In genomic region chr12:29662737-29663323, GRCh38 we compare ENCODE assay signal across 1 cellular context.
TF ChIP-seq lines count a peak whose summit lies in the region.

No MANE protein-coding gene starts in this region.

TF ChIP-seq in H1, 55 proteins besides CTCF, POLR2A, EP300 and RAD21 (continued from another document):
- TF ChIP-seq TBP (IDR thresholded peaks at IDR 0.05; ENCODE audit: low read depth, low read length): no peak
- no peak for TF ChIP-seq BCL11A (IDR thresholded peaks at IDR 0.05; ENCODE audit: low read depth in 2 of 2, low read length in 2 of 2)
- no peak for TF ChIP-seq FOSL1 (IDR thresholded peaks at IDR 0.05; ENCODE audit: insufficient read depth, low read depth, low read length)
- TF ChIP-seq KDM1A (IDR thresholded peaks at IDR 0.05; ENCODE audit: borderline replicate concordance, low read length): no peak
- TF ChIP-seq JUN (IDR thresholded peaks at IDR 0.05; ENCODE audit: low read depth, low read length): no peak
- no peak for TF ChIP-seq PHF8 (conservative IDR thresholded peaks at IDR 0.05; ENCODE audit: low read depth, low read length)
- no peak for TF ChIP-seq SP1 (IDR thresholded peaks at IDR 0.05; ENCODE audit: low read depth, low read length)
- no peak for TF ChIP-seq YY1 (IDR thresholded peaks at IDR 0.05; ENCODE audit: low read depth, low read length)
- TF ChIP-seq TEAD4 (IDR thresholded peaks at IDR 0.05; ENCODE audit: low read depth, low read length): no peak
- no peak for TF ChIP-seq MAFK (IDR thresholded peaks at IDR 0.05; ENCODE audit: low read depth, low read length)
- no peak for TF ChIP-seq BACH1 (IDR thresholded peaks at IDR 0.05; ENCODE audit: low read length)
- no peak for TF ChIP-seq CHD2 (IDR thresholded peaks at IDR 0.05; ENCODE audit: low read length)
